In genomic region chrX:139691843-139692505, GRCh38 we compare ENCODE assay signal across 8 cellular contexts. TPM values are rescaled to one million over a fixed set of nuclear protein-coding genes. Genes with fewer than 3 reads are reported as not detected.
DNase-seq lines count a peak whose midpoint lies in the region; ATAC-seq and TF ChIP-seq lines count a peak whose summit lies in the region.

No MANE protein-coding gene starts in this region.

- no peak overlapping the region for H2AFZ ChIP-seq in H9 (ENCODE audit: low read length)
- no peak overlapping the region for H2AFZ ChIP-seq in PC-3 (ENCODE audit: low read length)

- H3K4me3 Mint-ChIP-seq in H9, result peak overlapping the region; percentile 62 to 76
- H3K4me3 Mint-ChIP-seq in endodermal cell, result peak overlapping the region; percentile 53

- no peaks in the 10 kb centered on the region; the same call in 1 of the 2 replicates for H3K4me1 ChIP-seq in H9 (ENCODE audit: insufficient read depth, low read length)
- H3K4me1 ChIP-seq in endodermal cell (ENCODE audit: control insufficient read depth, insufficient read depth, low read length), result no peaks in the 10 kb centered on the region
- H3K4me1 ChIP-seq in muscle layer of colon (ENCODE audit: insufficient read depth, low read length), result no peaks in the 10 kb centered on the region
- H3K4me1 ChIP-seq in Peyer's patch, result no peaks in the 10 kb centered on the region
- no peaks in the 10 kb centered on the region for H3K4me1 ChIP-seq in PC-3 (ENCODE audit: insufficient read depth, low read length)

- TF ChIP-seq CTCF in AG04450 (IDR thresholded peaks at IDR 0.05; ENCODE audit: low read depth, low read length), result no peak
- TF ChIP-seq CTCF in H9 (conservative IDR thresholded peaks at IDR 0.05), result no peak
- peak; percentile 10 for TF ChIP-seq CTCF in endodermal cell (conservative IDR thresholded peaks at IDR 0.05)
- no peak for TF ChIP-seq CTCF in Peyer's patch (IDR thresholded peaks at IDR 0.05)
- no peak for TF ChIP-seq CTCF in PC-3 (conservative IDR thresholded peaks at IDR 0.05; ENCODE audit: low read depth, low read length)

- H3K4me2 ChIP-seq in H9 (ENCODE audit: insufficient read depth, insufficient read length, low read length) (peak overlapping the region; percentile 50), PC-3 (ENCODE audit: low read length) (no peak overlapping the region)

- H3K27me3 ChIP-seq in AG04450 (ENCODE audit: control insufficient read depth, insufficient read depth, low read length), result peaks cover 8% of the 10 kb centered on the region
- no peaks in the 10 kb centered on the region; the same call in 1 of the 2 replicates for H3K27me3 ChIP-seq in H9 (ENCODE audit: insufficient read depth, low read length)
- H3K27me3 ChIP-seq in endodermal cell (ENCODE audit: control insufficient read depth, insufficient read depth, low read length, poor library complexity, severe bottlenecking), result peaks cover 46% of the 10 kb centered on the region
- H3K27me3 ChIP-seq in muscle layer of colon (ENCODE audit: control insufficient read depth in 1 of 2, insufficient read depth in 2 of 2, low read length in 2 of 2), result peaks cover 0 to 12% of the 10 kb centered on the region in 2 donors
- no peaks in the 10 kb centered on the region for H3K27me3 ChIP-seq in Peyer's patch
- H3K27me3 ChIP-seq in PC-3 (ENCODE audit: low read length), result peaks cover 9% of the 10 kb centered on the region

- H2BK120ac ChIP-seq in H9 (ENCODE audit: low read depth, low read length, poor library complexity, severe bottlenecking), result no peak overlapping the region

- H3K79me1 ChIP-seq in H9 (ENCODE audit: insufficient read depth, low read depth, low read length, poor library complexity, severe bottlenecking), result no peaks in the 10 kb centered on the region

- no CpG with 5 or more reads among the region's 52 CpGs for WGBS in H9 (ENCODE audit: extremely low coverage, insufficient read length, low lambda C conversion rate)
- 0 to 3% methylated on average over 1 to 50 of the region's 52 CpGs for WGBS in endodermal cell (ENCODE audit: insufficient coverage in 1 of 2, insufficient read length in 1 of 2), 2 experiments

- H2BK5ac ChIP-seq in H9 (ENCODE audit: insufficient read length, low read length), result no peak overlapping the region

- H3K23me2 ChIP-seq in H9 (ENCODE audit: insufficient read length, low read depth, low read length, poor library complexity, severe bottlenecking), result no peaks in the 10 kb centered on the region

- H3K4me3 ChIP-seq in AG04450 (ENCODE audit: low read depth, low read length) (peak overlapping the region; percentile 40), endodermal cell (ENCODE audit: low read length) (peak overlapping the region; percentile 60), muscle layer of colon (ENCODE audit: low read depth in 1 of 2, low read length in 2 of 2) (peak overlapping the region; percentile 21 to 41), Peyer's patch (peak overlapping the region in 2 of 4 donors; percentile 16 to 29), PC-3 (ENCODE audit: low read length) (no peak overlapping the region)

- H2BK12ac ChIP-seq in H9 (ENCODE audit: insufficient read length, low read depth, low read length), result no peak overlapping the region

- H4K5ac ChIP-seq in H9 (ENCODE audit: insufficient read length, low read depth, low read length), result no peak overlapping the region

- H3K27ac Mint-ChIP-seq in H9 (no peak overlapping the region; a peak in 1 of 7 replicates), endodermal cell (no peak overlapping the region)

- H3K14ac ChIP-seq in H9 (ENCODE audit: insufficient read depth, low read length), result no peak overlapping the region

- POLR2A ChIA-PET in AG04450 (lab: Yijun Ruan, JAX), result no interaction called here
- POLR2A ChIA-PET in PC-3 (lab: Charles Lee; ENCODE audit: unreplicated experiment), result no interaction called here

- H3K27me3 Mint-ChIP-seq in H9 (ENCODE audit: low read depth), result peaks cover 37% of the 10 kb centered on the region
- peaks cover 36% of the 10 kb centered on the region for H3K27me3 Mint-ChIP-seq in endodermal cell (ENCODE audit: insufficient read depth)

- intact Hi-C loops in PC-3 (cut with micrococcal nuclease), result no loop called here

- H4K91ac ChIP-seq in H9 (ENCODE audit: insufficient read length, low read depth, low read length), result no peak overlapping the region

- H4K8ac ChIP-seq in H9 (replicated peaks; ENCODE audit: insufficient read length, low read depth, low read length), result no peak overlapping the region

- H3K9me3 Mint-ChIP-seq in H9, result peaks cover 0 to 37% of the 10 kb centered on the region in 2 experiments; a peak in 2 of 5 replicates
- H3K9me3 Mint-ChIP-seq in endodermal cell, result no peaks in the 10 kb centered on the region

- H2BK15ac ChIP-seq in H9 (ENCODE audit: low read depth, low read length), result no peak overlapping the region

- no peak for ATAC-seq in HG02852 (IDR thresholded peaks at IDR 0.05; ENCODE audit: unreplicated experiment)
- no peak for ATAC-seq in PC-3

- no peak overlapping the region for H3K18ac ChIP-seq in H9 (ENCODE audit: insufficient read length, low read depth, low read length)

- H3K23ac ChIP-seq in H9 (ENCODE audit: insufficient read length, low read depth, low read length), result no peak overlapping the region

- H3K9me3 ChIP-seq in AG04450 (ENCODE audit: control insufficient read depth, insufficient read depth, low read length) (no peaks in the 10 kb centered on the region), H9 (ENCODE audit: control insufficient read depth, low read depth, low read length) (no peaks in the 10 kb centered on the region), endodermal cell (ENCODE audit: control insufficient read depth, low read length) (no peaks in the 10 kb centered on the region), muscle layer of colon (ENCODE audit: low read length) (no peaks in the 10 kb centered on the region), Peyer's patch (no peaks in the 10 kb centered on the region), PC-3 (ENCODE audit: low read length) (no peaks in the 10 kb centered on the region)

- H3K4me1 Mint-ChIP-seq in H9, result peaks cover 7 to 13% of the 10 kb centered on the region in 2 experiments
- peaks cover 7% of the 10 kb centered on the region for H3K4me1 Mint-ChIP-seq in endodermal cell

- no peak for TF ChIP-seq POLR2A in Peyer's patch (IDR thresholded peaks at IDR 0.05)

- H3K9ac ChIP-seq in H9 (ENCODE audit: extremely low read depth, insufficient read length, low read length), result peak overlapping the region; percentile 9
- no peak overlapping the region for H3K9ac ChIP-seq in endodermal cell (ENCODE audit: extremely low read depth, low read length, poor library complexity, severe bottlenecking)
- H3K9ac ChIP-seq in muscle layer of colon (ENCODE audit: low read length), result no peak overlapping the region
- H3K9ac ChIP-seq in PC-3 (ENCODE audit: low read length), result no peak overlapping the region

- BruUV-seq in PC-3 (replicated peaks; lab: Mats Ljungman, UMichigan), result no TSS peak

- H3K36me3 ChIP-seq in endodermal cell (ENCODE audit: control insufficient read depth, insufficient read depth, low read length) (no peaks in the 10 kb centered on the region), muscle layer of colon (ENCODE audit: insufficient read depth, low read length) (no peaks in the 10 kb centered on the region), Peyer's patch (no peaks in the 10 kb centered on the region), PC-3 (ENCODE audit: low read depth, low read length) (no peaks in the 10 kb centered on the region)

- H4K20me1 ChIP-seq in H9 (ENCODE audit: control insufficient read depth, insufficient read depth, insufficient read length) (no peaks in the 10 kb centered on the region), PC-3 (ENCODE audit: low read length) (no peaks in the 10 kb centered on the region)

- DNase-seq in AG04450 (ENCODE audit: low read depth, low spot score), result no peak
- DNase-seq in H9, result peak; percentile 33
- DNase-seq in endodermal cell, result peak; percentile 74
- no peak for DNase-seq in OCI-M2 (lab: John Stamatoyannopoulos, UW; ENCODE audit: unreplicated experiment)
- DNase-seq in Peyer's patch, result no peak
- DNase-seq in PC-3, result no peak

- no peak overlapping the region for H2BK20ac ChIP-seq in H9 (ENCODE audit: low read depth, low read length, poor library complexity, severe bottlenecking)

- CTCF ChIA-PET in AG04450 (lab: Charles Lee), result no interaction called here
- CTCF ChIA-PET in PC-3 (lab: Charles Lee), result no interaction called here

- H3K79me2 ChIP-seq in H9 (ENCODE audit: insufficient read depth, low read length), result no peaks in the 10 kb centered on the region
- no peaks in the 10 kb centered on the region for H3K79me2 ChIP-seq in PC-3 (ENCODE audit: low read length)

- H3K9me2 ChIP-seq in PC-3 (replicated peaks; ENCODE audit: low read length), result no peaks in the 10 kb centered on the region

- H3K36me3 Mint-ChIP-seq in H9 (ENCODE audit: insufficient read depth in 1 of 3, low read depth in 3 of 3) (no peaks in the 10 kb centered on the region), endodermal cell (ENCODE audit: low read depth) (no peaks in the 10 kb centered on the region)

- H2AK5ac ChIP-seq in H9 (ENCODE audit: insufficient read length, low read length), result no peak overlapping the region

- no peak overlapping the region for H3T11ph ChIP-seq in H9 (ENCODE audit: low read length)

- H3F3A ChIP-seq in PC-3 (ENCODE audit: low read length, unreplicated experiment), result no peaks in the 10 kb centered on the region

- H3K56ac ChIP-seq in H9 (ENCODE audit: insufficient read length, low read depth, low read length), result no peak overlapping the region

- H3K4ac ChIP-seq in H9 (ENCODE audit: low read depth, low read length), result no peak overlapping the region

- H3K27ac ChIP-seq in AG04450 (ENCODE audit: low read depth, low read length) (no peak overlapping the region), H9 (ENCODE audit: insufficient read length, low read depth, low read length) (no peak overlapping the region), endodermal cell (ENCODE audit: low read depth, low read length) (no peak overlapping the region), muscle layer of colon (ENCODE audit: low read depth, low read length) (no peak overlapping the region), Peyer's patch (no peak overlapping the region), PC-3 (ENCODE audit: low read length) (no peak overlapping the region)

RNA-seq across cellular contexts. Expression of gene MCF2, which starts 16.0 kb away (rescaled TPM):
- polyA plus RNA-seq in AG04450 (2011; rRNA removed), result 0.05 and 0.09 TPM in 2 replicates
- polyA minus RNA-seq in AG04450 (2011; rRNA and poly(A)+ RNA removed), result 0.09 TPM in 1 of 2 replicates, not detected in the other
- 0.39 and 0.48 TPM in 2 replicates for total RNA-seq in H9 (2021)
- total RNA-seq in endodermal cell, result 1 to 10 TPM; 1.1 to 2.1 TPM
- polyA plus RNA-seq in endodermal cell (2013, experiment 1 of 2), result 0.11 TPM
- 0.21 TPM for polyA plus RNA-seq in endodermal cell (2013, experiment 2 of 2)
- 1 to 10 TPM in 1 of 4 donors, not detected in 3; 2.5 TPM for total RNA-seq in Peyer's patch
- not detected in 2 replicates for total RNA-seq in PC-3 (2014; rRNA removed)

Comparison
In these comparisons a context has a peak if more than half of its experiments do, and no peak if none do; other contexts are left out.
1. DNase-seq: peak in H9 (single experiment) and endodermal cell (single experiment); none in AG04450 (single experiment), OCI-M2 (single experiment), Peyer's patch (0 of 3) and PC-3 (single experiment).